In genomic region chr1:220093361-220094015, GRCh38 we compare ENCODE assay signal across 8 cellular contexts. TPM values are rescaled to one million over a fixed set of nuclear protein-coding genes. Genes with fewer than 3 reads are reported as not detected.
DNase-seq lines count a peak whose midpoint lies in the region; ATAC-seq and TF ChIP-seq lines count a peak whose summit lies in the region.

No MANE protein-coding gene starts in this region.

- H3K36me3 ChIP-seq in prostate gland: no peaks in the 10 kb centered on the region

- H3K36me3 Mint-ChIP-seq in central memory CD8-positive, alpha-beta T cell (ENCODE audit: insufficient read depth): peaks cover 27% of the 10 kb centered on the region

- no peaks in the 10 kb centered on the region for H3K9me3 ChIP-seq in prostate gland

- no peak overlapping the region for H3K27ac Mint-ChIP-seq in central memory CD8-positive, alpha-beta T cell (ENCODE audit: low read depth)

- 17% methylated on average over 12 of the region's 12 CpGs for WGBS in prostate gland

- H3K27ac ChIP-seq in prostate gland: peak overlapping the region; percentile 90 to 94

- ATAC-seq in GM18909 (IDR thresholded peaks at IDR 0.05; ENCODE audit: poor library complexity, unreplicated experiment): peak; percentile 9
- no peak for ATAC-seq in central memory CD8-positive, alpha-beta T cell (replicated peaks; ENCODE audit: extremely low read depth, poor library complexity, severe bottlenecking)

- H3K4me3 ChIP-seq in prostate gland: peak overlapping the region; percentile 93

- peak overlapping the region; percentile 65 for H3K4me3 Mint-ChIP-seq in central memory CD8-positive, alpha-beta T cell

- H3K4me1 Mint-ChIP-seq in central memory CD8-positive, alpha-beta T cell: peaks cover 15% of the 10 kb centered on the region

- no peak for TF ChIP-seq POLR2A in prostate gland (IDR thresholded peaks at IDR 0.05)

- no peak for TF ChIP-seq CTCF in prostate gland (IDR thresholded peaks at IDR 0.05)

- no peaks in the 10 kb centered on the region for H3K9me3 Mint-ChIP-seq in central memory CD8-positive, alpha-beta T cell

- intact Hi-C loops in prostate gland (cut with DNase I): no loop called here

- in situ Hi-C loops in ACHN (cut with HindIII; ENCODE audit: low pct_ligation_motif_present, low pct_unique_long_range_greater_than_20kb, low sequenced_read_pairs): no loop called here

- DNase-seq in AG08396 (ENCODE audit: low spot score): peak; percentile 6
- DNase-seq in HT1080 (ENCODE audit: low read depth): peak; percentile 15
- no peak for DNase-seq in central memory CD8-positive, alpha-beta T cell (ENCODE audit: low spot score in 2 of 2)
- DNase-seq in prostate gland (ENCODE audit: low spot score): no peak
- DNase-seq in NCI-H510A (lab: John Stamatoyannopoulos, UW): no peak
- no peak for DNase-seq in ACHN
- no peak for DNase-seq in GM03348 (ENCODE audit: low spot score)

- no peaks in the 10 kb centered on the region for H3K27me3 ChIP-seq in prostate gland (replicated peaks; ENCODE audit: insufficient read depth)

- H3K4me1 ChIP-seq in prostate gland (replicated peaks): no peaks in the 10 kb centered on the region

- no peaks in the 10 kb centered on the region for H3K27me3 Mint-ChIP-seq in central memory CD8-positive, alpha-beta T cell

RNA-seq across cellular contexts. Expression of gene IARS2, which starts 0.4 kb away (rescaled TPM):
- 87.0 and 104 TPM in 2 replicates for total RNA-seq in HT1080 (2014; rRNA removed; shearing (Covaris generic))
- polyA plus RNA-seq in HT1080 (2015; cell fraction: cytosol; rRNA removed): 76.9 and 89.1 TPM in 2 replicates
- 132 and 143 TPM in 2 replicates for polyA plus RNA-seq in HT1080 (2015; cell fraction: nucleus; rRNA removed)
- 10 to 100 TPM; 53.8 to 64.3 TPM for total RNA-seq in prostate gland

RNA-seq across cellular contexts. Expression of gene BPNT1, which starts 3.9 kb away (rescaled TPM):
- total RNA-seq in HT1080 (2014; rRNA removed; shearing (Covaris generic)): 27.4 and 29.2 TPM in 2 replicates
- 13.6 and 15.0 TPM in 2 replicates for polyA plus RNA-seq in HT1080 (2015; cell fraction: cytosol; rRNA removed)
- polyA plus RNA-seq in HT1080 (2015; cell fraction: nucleus; rRNA removed): 17.9 and 18.6 TPM in 2 replicates
- 10 to 100 TPM; 20.0 to 26.1 TPM for total RNA-seq in prostate gland

RNA-seq across cellular contexts. Expression of gene EPRS1, which starts 47.2 kb away (rescaled TPM):
- 89.2 and 95.3 TPM in 2 replicates for total RNA-seq in HT1080 (2014; rRNA removed; shearing (Covaris generic))
- polyA plus RNA-seq in HT1080 (2015; cell fraction: cytosol; rRNA removed): 93.4 and 119 TPM in 2 replicates
- 300 and 307 TPM in 2 replicates for polyA plus RNA-seq in HT1080 (2015; cell fraction: nucleus; rRNA removed)
- 10 to 100 TPM; 41.9 to 43.1 TPM for total RNA-seq in prostate gland

Comparison
In these comparisons a context has a peak if more than half of its experiments do, and no peak if none do; other contexts are left out.
1. DNase-seq: peak in AG08396 (single experiment) and HT1080 (single experiment); none in central memory CD8-positive, alpha-beta T cell (0 of 2), prostate gland (single experiment), NCI-H510A (single experiment), ACHN (single experiment) and GM03348 (single experiment).